Comparison of ENCODE assay signal across 18 cellular contexts in genomic region chr4:8745036-8745827, GRCh38.
DNase-seq lines count a peak whose midpoint lies in the region; ATAC-seq and TF ChIP-seq lines count a peak whose summit lies in the region.
"Had no signal": no experiment of that assay in that cellular context is flagged by ENCODE, and none has a peak within 500 bp of the region (broad histone marks: within the 10 kb centered on the region; RNA-seq: fewer than 3 reads in every experiment).

No MANE protein-coding gene starts in this region.

- intact Hi-C loops in Right ventricle myocardium superior (cut with DNase I): no loop called here
- intact Hi-C loops in left ventricle myocardium inferior (cut with micrococcal nuclease): no loop called here
- intact Hi-C loops in posterior vena cava (cut with DNase I): loop anchor here in 1 of 2 donors (1.0 kb wide), 1 partner anchor 12 kb away; no protein-coding TSS in a partner anchor

- peak; percentile 21 for DNase-seq in Right ventricle myocardium superior
- DNase-seq in left ventricle myocardium inferior: no peak
- peak; percentile 43 for DNase-seq in islet precursor cell
- peak; percentile 72 for DNase-seq in posterior vena cava (ENCODE audit: low spot score)
- peak; percentile 20 for DNase-seq in ureter (ENCODE audit: low spot score)
- DNase-seq in central memory CD4-positive, alpha-beta T cell: no peak
- no peak for DNase-seq in GM13976 (ENCODE audit: low spot score)
- no peak for DNase-seq in SW480 (ENCODE audit: low spot score)
- DNase-seq: Calu3; CD4-positive, CD25-positive, alpha-beta regulatory T cell; GM23248; KBM-7; NCI-H1436 treated with DMSO at 0.1 percent for 48 hours; NCI-H2081 treated with DMSO at 0.1 percent for 48 hours; NCI-H345; NCI-H748 treated with DMSO at 0.1 percent for 48 hours; SIG-M5 had no signal

- no peaks in the 10 kb centered on the region for H3K9me3 ChIP-seq in left ventricle myocardium inferior (replicated peaks)

- H3K36me3 ChIP-seq in left ventricle myocardium inferior: no peaks in the 10 kb centered on the region

- no peaks in the 10 kb centered on the region for H3K4me1 ChIP-seq in left ventricle myocardium inferior

- TF ChIP-seq CTCF in left ventricle myocardium inferior (IDR thresholded peaks at IDR 0.05; ENCODE audit: borderline replicate concordance) (no peak), GM13976 (IDR thresholded peaks at IDR 0.05; ENCODE audit: borderline replicate concordance, control extremely low read depth, extremely low read depth, insufficient read depth, missing control alignments) (no peak)

- peaks cover 91% of the 10 kb centered on the region for H3K27me3 ChIP-seq in left ventricle myocardium inferior (ENCODE audit: low read depth)

- in situ Hi-C loops in GM13976 (cut with MboI; ENCODE audit: low sequenced_read_pairs, unreplicated experiment): no loop called here

- ATAC-seq in Right ventricle myocardium superior (ENCODE audit: poor library complexity): no peak

- no peak overlapping the region for H3K27ac ChIP-seq in left ventricle myocardium inferior (replicated peaks)
- H3K27ac ChIP-seq: GM23248, HL-60 had no signal

- no peak overlapping the region for H3K4me3 ChIP-seq in left ventricle myocardium inferior
- H3K4me3 ChIP-seq: GM23248 had no signal

Comparison
In these comparisons a context has a peak if more than half of its experiments do, and no peak if none do; other contexts are left out.
1. DNase-seq: peak in Right ventricle myocardium superior (single experiment), islet precursor cell (single experiment), posterior vena cava (single experiment) and ureter (single experiment); none in left ventricle myocardium inferior (single experiment), central memory CD4-positive, alpha-beta T cell (single experiment), GM13976 (single experiment) and SW480 (single experiment).